1 cellular context compared by ENCODE assay signal in genomic region chr19:15448014-15448777, GRCh38.
TF ChIP-seq lines count a peak whose summit lies in the region.

No MANE protein-coding gene starts in this region.

TF ChIP-seq in HepG2, 621 proteins besides CTCF, POLR2A, EP300 and RAD21:
- TF ChIP-seq RFX1 (IDR thresholded peaks at IDR 0.05): no peak
- no peak for TF ChIP-seq ZNF777 (CRISPR knock-in tag; IDR thresholded peaks at IDR 0.05)
- TF ChIP-seq ZBTB33 (CRISPR knock-in tag; IDR thresholded peaks at IDR 0.05): no peak
- TF ChIP-seq MEIS2 (CRISPR knock-in tag; IDR thresholded peaks at IDR 0.05): no peak
- TF ChIP-seq HMGXB3 (CRISPR knock-in tag; IDR thresholded peaks at IDR 0.05; ENCODE audit: borderline replicate concordance): no peak
- TF ChIP-seq ZNF550 (CRISPR knock-in tag; IDR thresholded peaks at IDR 0.05; ENCODE audit: borderline replicate concordance): no peak
- TF ChIP-seq ELF4 (CRISPR knock-in tag; IDR thresholded peaks at IDR 0.05; ENCODE audit: borderline replicate concordance): no peak
- no peak for TF ChIP-seq ARID4A (CRISPR knock-in tag; IDR thresholded peaks at IDR 0.05; ENCODE audit: borderline replicate concordance)
- no peak for TF ChIP-seq NFKB2 (CRISPR knock-in tag; IDR thresholded peaks at IDR 0.05; ENCODE audit: borderline replicate concordance)
- no peak for TF ChIP-seq HMGXB4 (CRISPR knock-in tag; IDR thresholded peaks at IDR 0.05; ENCODE audit: borderline replicate concordance in 1 of 2, low read depth in 1 of 2)
- TF ChIP-seq GZF1 (CRISPR knock-in tag; IDR thresholded peaks at IDR 0.05): no peak
- no peak for TF ChIP-seq MED1 (CRISPR knock-in tag; IDR thresholded peaks at IDR 0.05)
- TF ChIP-seq THAP8 (CRISPR knock-in tag; IDR thresholded peaks at IDR 0.05; ENCODE audit: borderline replicate concordance): no peak
- TF ChIP-seq ZNF367 (CRISPR knock-in tag; IDR thresholded peaks at IDR 0.05; ENCODE audit: borderline replicate concordance): no peak
- TF ChIP-seq TEAD2 (CRISPR knock-in tag; IDR thresholded peaks at IDR 0.05): no peak
- TF ChIP-seq FOXO1 (CRISPR knock-in tag; IDR thresholded peaks at IDR 0.05): no peak
- TF ChIP-seq FUBP1 (CRISPR knock-in tag; IDR thresholded peaks at IDR 0.05; ENCODE audit: borderline replicate concordance): no peak
- no peak for TF ChIP-seq ZFP37 (CRISPR knock-in tag; IDR thresholded peaks at IDR 0.05; ENCODE audit: borderline replicate concordance)
